ENCODE assay signal across 8 cellular contexts in genomic region chr9:95316274-95316673, GRCh38. TPM values are rescaled to one million over a fixed set of nuclear protein-coding genes. Genes with fewer than 3 reads are reported as not detected.
DNase-seq lines count a peak whose midpoint lies in the region; ATAC-seq and TF ChIP-seq lines count a peak whose summit lies in the region.

No MANE protein-coding gene starts in this region.

- no peaks in the 10 kb centered on the region for H3K27me3 ChIP-seq in dorsolateral prefrontal cortex
- H3K27me3 ChIP-seq in osteoblast (ENCODE audit: insufficient read depth, low read length) = no peaks in the 10 kb centered on the region

- H3K4me1 ChIP-seq in ES-I3 (ENCODE audit: insufficient read depth, low read length) (peaks cover 9% of the 10 kb centered on the region; the same call in 1 of the 2 replicates), osteoblast (ENCODE audit: insufficient read depth, low read length) (peaks cover 5% of the 10 kb centered on the region)

- DNase-seq in NCI-H69 (lab: John Stamatoyannopoulos, UW) = peak; percentile 67
- no peak for DNase-seq in dorsolateral prefrontal cortex
- no peak for DNase-seq in osteoblast (ENCODE audit: insufficient read length, low spot score, missing footprints)
- no peak for DNase-seq in occipital lobe (lab: John Stamatoyannopoulos, UW)

- H3K9me3 ChIP-seq in ES-I3 (ENCODE audit: control insufficient read depth, insufficient read depth, low read length) (no peaks in the 10 kb centered on the region), osteoblast (ENCODE audit: low read depth, low read length) (no peaks in the 10 kb centered on the region)

- H2AFZ ChIP-seq in osteoblast (ENCODE audit: low read length) = peak overlapping the region; percentile 87

- no peak for TF ChIP-seq CTCF in dorsolateral prefrontal cortex (IDR thresholded peaks at IDR 0.05 in 54 of 56, conservative IDR thresholded peaks at IDR 0.05 in 2 of 56; ENCODE audit: low read depth in 1 of 56, partially characterized antibody in 56 of 56)
- no peak for TF ChIP-seq CTCF in osteoblast (IDR thresholded peaks at IDR 0.05; ENCODE audit: extremely low read depth, low read depth, low read length)

- H3K4me3 ChIP-seq in dorsolateral prefrontal cortex = peak overlapping the region in 58 of 59 donors; percentile 68 to 100 (median 94)
- H3K4me3 ChIP-seq in osteoblast (ENCODE audit: insufficient read depth, low read length) = peak overlapping the region; percentile 97

- ATAC-seq in GM21786 (IDR thresholded peaks at IDR 0.05; ENCODE audit: unreplicated experiment) (no peak), HG03354 (IDR thresholded peaks at IDR 0.05; ENCODE audit: poor library complexity, severe bottlenecking, unreplicated experiment) (no peak), HG03460 (IDR thresholded peaks at IDR 0.05; ENCODE audit: unreplicated experiment) (no peak)

- peak overlapping the region in 13 of 59 donors; percentile 79 to 98 (median 93) for H3K27ac ChIP-seq in dorsolateral prefrontal cortex
- peak overlapping the region; percentile 26 for H3K27ac ChIP-seq in osteoblast (ENCODE audit: low read depth, low read length)

- H3K36me3 ChIP-seq in ES-I3 (ENCODE audit: insufficient read depth, low read length) (no peaks in the 10 kb centered on the region), osteoblast (ENCODE audit: insufficient read depth, low read length) (no peaks in the 10 kb centered on the region)

- H3K79me2 ChIP-seq in osteoblast (ENCODE audit: insufficient read depth, low read length) = peaks cover 8% of the 10 kb centered on the region

- intact Hi-C loops in dorsolateral prefrontal cortex (cut with DNase I) = loop anchor here (2.0 to 10.0 kb wide), 3 partner anchors 191 to 899 kb away; no protein-coding TSS in a partner anchor

- H4K20me1 ChIP-seq in osteoblast (ENCODE audit: insufficient read depth, low read length) = no peaks in the 10 kb centered on the region

- peak overlapping the region; percentile 85 for H3K4me2 ChIP-seq in osteoblast (ENCODE audit: insufficient read depth, low read length)

- peak overlapping the region; percentile 66 for H3K9ac ChIP-seq in ES-I3 (ENCODE audit: low read depth, low read length)

RNA-seq across cellular contexts. Expression of gene FANCC, which starts 1.2 kb away (rescaled TPM):
- total RNA-seq in dorsolateral prefrontal cortex (10 to 100 TPM in 29 of 120 experiments, 1 to 10 TPM in 91; 2.8 to 23.5 (median 7.3) TPM), osteoblast (4.7 and 5.4 TPM in 2 replicates), occipital lobe (12.3 TPM)
